8 cellular contexts compared by ENCODE assay signal in genomic region chr11:65083134-65083833, GRCh38. TPM values are rescaled to one million over a fixed set of nuclear protein-coding genes. Genes with fewer than 3 reads are reported as not detected.
DNase-seq lines count a peak whose midpoint lies in the region; ATAC-seq, FAIRE-seq and TF ChIP-seq lines count a peak whose summit lies in the region.

No MANE protein-coding gene starts in this region.

- peaks cover 69% of the 10 kb centered on the region for H3K4me1 Mint-ChIP-seq in activated CD4-positive, alpha-beta memory T cell treated with anti-CD3 and anti-CD28 coated beads, Interleukin-2, amount 10 ng/mL, durations not matched to agents 7 days and 5 days

- H3K27ac ChIP-seq in keratinocyte (ENCODE audit: control insufficient read depth, insufficient read depth, low read length), result peak overlapping the region; percentile 84
- peak overlapping the region; percentile 87 to 88 for H3K27ac ChIP-seq in tibial artery

- no peaks in the 10 kb centered on the region for H3K27me3 Mint-ChIP-seq in activated CD4-positive, alpha-beta memory T cell treated with anti-CD3 and anti-CD28 coated beads, Interleukin-2, amount 10 ng/mL, durations not matched to agents 7 days and 5 days

- H3K9ac ChIP-seq in keratinocyte (ENCODE audit: control insufficient read depth, extremely low read depth, insufficient read depth, low read length), result peak overlapping the region; percentile 80

- H3K79me2 ChIP-seq in keratinocyte (ENCODE audit: control insufficient read depth, insufficient read depth, low read length), result peaks cover 56% of the 10 kb centered on the region

- POLR2A ChIA-PET in activated CD4-positive, alpha-beta memory T cell treated with anti-CD3 and anti-CD28 coated beads, Interleukin-2, amount 10 ng/mL, durations not matched to agents 7 days and 5 days (lab: Charles Lee), result interaction anchor here (0.7 to 2.4 kb wide), 33 partner anchors 11 to 416 kb away, joined by 3 to 45 read pairs (median 4); partner anchors contain the start of genes ARL2, DPF2, EHD1 and FAU

- intact Hi-C loops in tibial artery (cut with DNase I; ENCODE audit: low total_unique reads), result no loop called here

- in situ Hi-C loops in GM13976 (cut with MboI; ENCODE audit: low sequenced_read_pairs, unreplicated experiment), result no loop called here

- H3K9me3 Mint-ChIP-seq in activated CD4-positive, alpha-beta memory T cell treated with anti-CD3 and anti-CD28 coated beads, Interleukin-2, amount 10 ng/mL, durations not matched to agents 7 days and 5 days, result no peaks in the 10 kb centered on the region

- no peaks in the 10 kb centered on the region for H3K27me3 ChIP-seq in keratinocyte (ENCODE audit: control insufficient read depth, extremely low read depth, insufficient read depth, low read length)
- no peaks in the 10 kb centered on the region for H3K27me3 ChIP-seq in tibial artery

- H3K9me3 ChIP-seq in keratinocyte (ENCODE audit: control insufficient read depth, low read depth, low read length) (no peaks in the 10 kb centered on the region), tibial artery (no peaks in the 10 kb centered on the region)

- peaks cover 3% of the 10 kb centered on the region for H3K9me1 ChIP-seq in keratinocyte (ENCODE audit: control insufficient read depth, extremely low read depth, insufficient read depth, low read length)

- peaks cover 75% of the 10 kb centered on the region for H3K36me3 Mint-ChIP-seq in activated CD4-positive, alpha-beta memory T cell treated with anti-CD3 and anti-CD28 coated beads, Interleukin-2, amount 10 ng/mL, durations not matched to agents 7 days and 5 days (ENCODE audit: low read depth)

- H3K36me3 ChIP-seq in keratinocyte (ENCODE audit: control insufficient read depth in 2 of 2, extremely low read depth in 1 of 2, insufficient read depth in 2 of 2, low read length in 2 of 2) (peaks cover 13 to 41% of the 10 kb centered on the region in 2 experiments), tibial artery (peaks cover 18 to 29% (median 22%) of the 10 kb centered on the region in 3 donors)

- TF ChIP-seq CTCF in GM13976 (IDR thresholded peaks at IDR 0.05; ENCODE audit: borderline replicate concordance, control extremely low read depth, extremely low read depth, insufficient read depth, missing control alignments) (no peak), keratinocyte (optimal IDR thresholded peaks at IDR 0.05 in 1 of 3, IDR thresholded peaks at IDR 0.05 in 1 of 3, conservative IDR thresholded peaks at IDR 0.05 in 1 of 3; ENCODE audit: extremely low read depth in 1 of 3, insufficient read depth in 2 of 3, low read length in 3 of 3) (no peak), tibial artery (IDR thresholded peaks at IDR 0.05) (no peak)

- CTCF ChIA-PET in activated CD4-positive, alpha-beta memory T cell treated with anti-CD3 and anti-CD28 coated beads, Interleukin-2, amount 10 ng/mL, durations not matched to agents 7 days and 5 days (lab: Charles Lee), result interaction anchor here (0.8 to 2.9 kb wide), 10 partner anchors 8 to 235 kb away, joined by 4 to 16 read pairs (median 4); partner anchors contain the start of genes ARL2, FAU, MRPL49 and SAC3D1

- peak overlapping the region; percentile 96 for H3K4me2 ChIP-seq in keratinocyte (ENCODE audit: control insufficient read depth, extremely low read depth, insufficient read depth, low read depth, low read length)

- FAIRE-seq in keratinocyte (lab: Jason Lieb, UNC), result no peak

- ATAC-seq in HG02840 (IDR thresholded peaks at IDR 0.05; ENCODE audit: low FRiP score, unreplicated experiment), result peak; percentile 19

- peaks cover 29% of the 10 kb centered on the region for H3K4me1 ChIP-seq in keratinocyte (ENCODE audit: control insufficient read depth, extremely low read depth, insufficient read depth, low read length)
- peaks cover 0 to 21% (median 17%) of the 10 kb centered on the region in 4 donors for H3K4me1 ChIP-seq in tibial artery

- dilution Hi-C loops in keratinocyte (cut with MboI; ENCODE audit: extremely low pct_ligation_motif_present, low sequenced_read_pairs), result no loop called here

- H4K20me1 ChIP-seq in keratinocyte (ENCODE audit: control insufficient read depth, extremely low read depth, insufficient read depth, low read length), result no peaks in the 10 kb centered on the region

- H3K4me3 Mint-ChIP-seq in activated CD4-positive, alpha-beta memory T cell treated with anti-CD3 and anti-CD28 coated beads, Interleukin-2, amount 10 ng/mL, durations not matched to agents 7 days and 5 days, result peak overlapping the region; percentile 91

- DNase-seq in GM13976 (ENCODE audit: low spot score) (peak; percentile 8), keratinocyte (ENCODE audit: low read depth, low spot score) (no peak), tibial artery (no peak), NCI-H2029 treated with DMSO at 0.1 percent for 48 hours (lab: John Stamatoyannopoulos, UW) (no peak), NCI-H524 (lab: John Stamatoyannopoulos, UW) (no peak), NCI-H524 treated with DMSO at 0.1 percent for 48 hours (lab: John Stamatoyannopoulos, UW) (no peak)
- peak; percentile 24 for DNase-seq in activated CD4-positive, alpha-beta memory T cell treated with anti-CD3 and anti-CD28 coated beads, Interleukin-2, amount 10 ng/mL, durations not matched to agents 7 days and 5 days

- peak overlapping the region; percentile 72 to 98 (median 82) for H3K4me3 ChIP-seq in keratinocyte (ENCODE audit: control insufficient read depth in 2 of 3, extremely low read depth in 1 of 3, insufficient read depth in 2 of 3, low read depth in 1 of 3, low read length in 3 of 3)
- H3K4me3 ChIP-seq in tibial artery, result peak overlapping the region; percentile 67 to 70

- peak overlapping the region; percentile 88 for H3K27ac Mint-ChIP-seq in activated CD4-positive, alpha-beta memory T cell treated with anti-CD3 and anti-CD28 coated beads, Interleukin-2, amount 10 ng/mL, durations not matched to agents 7 days and 5 days

- H2AFZ ChIP-seq in keratinocyte (ENCODE audit: control insufficient read depth, low read length), result peak overlapping the region; percentile 88

RNA-seq across cellular contexts. Expression of gene CDCA5, which starts 0.6 kb away (rescaled TPM):
- 100 to 1,000 TPM in 1 of 2 experiments, 10 to 100 TPM in 1; 98.2 to 104 TPM for total RNA-seq in activated CD4-positive, alpha-beta memory T cell treated with anti-CD3 and anti-CD28 coated beads, Interleukin-2, amount 10 ng/mL, durations not matched to agents 7 days and 5 days
- polyA plus RNA-seq in keratinocyte, result 1.9 to 10.4 TPM (median 8.0 TPM) in 3 replicates
- 0.54 TPM for polyA plus RNA-seq in keratinocyte (2011; ENCODE audit: low read depth)
- 3.1 and 4.1 TPM in 2 replicates for polyA plus RNA-seq in keratinocyte (2011; cell fraction: cytosol; rRNA removed)
- polyA plus RNA-seq in keratinocyte (2011; cell fraction: nucleus; rRNA removed), result 3.0 and 3.1 TPM in 2 replicates
- polyA plus RNA-seq in keratinocyte (2012; ENCODE audit: low replicate concordance), result 0.49 and 11.7 TPM in 2 replicates
- polyA minus RNA-seq in keratinocyte, result 2.3 to 7.5 TPM (median 6.4 TPM) in 3 replicates
- polyA minus RNA-seq in keratinocyte (2011; cell fraction: cytosol; rRNA and poly(A)+ RNA removed), result 4.0 TPM
- polyA minus RNA-seq in keratinocyte (2011; cell fraction: nucleus; rRNA and poly(A)+ RNA removed), result 1.6 and 1.8 TPM in 2 replicates

RNA-seq across cellular contexts. Expression of gene ZFPL1, which starts 0.7 kb away (rescaled TPM):
- 10 to 100 TPM; 30.1 to 31.6 TPM for total RNA-seq in activated CD4-positive, alpha-beta memory T cell treated with anti-CD3 and anti-CD28 coated beads, Interleukin-2, amount 10 ng/mL, durations not matched to agents 7 days and 5 days
- 15.0 to 28.3 TPM (median 18.6 TPM) in 3 replicates for polyA plus RNA-seq in keratinocyte
- polyA plus RNA-seq in keratinocyte (2011; ENCODE audit: low read depth), result 6.1 TPM
- polyA plus RNA-seq in keratinocyte (2011; cell fraction: cytosol; rRNA removed), result 19.9 and 29.4 TPM in 2 replicates
- 32.1 and 33.6 TPM in 2 replicates for polyA plus RNA-seq in keratinocyte (2011; cell fraction: nucleus; rRNA removed)
- 24.2 and 33.9 TPM in 2 replicates for polyA plus RNA-seq in keratinocyte (2012; ENCODE audit: low replicate concordance)
- polyA minus RNA-seq in keratinocyte, result 15.8 to 44.0 TPM (median 17.5 TPM) in 3 replicates
- polyA minus RNA-seq in keratinocyte (2011; cell fraction: cytosol; rRNA and poly(A)+ RNA removed), result 21.1 TPM
- polyA minus RNA-seq in keratinocyte (2011; cell fraction: nucleus; rRNA and poly(A)+ RNA removed), result 13.0 and 13.7 TPM in 2 replicates

RNA-seq across cellular contexts. Expression of gene VPS51, which starts 12.7 kb away (rescaled TPM):
- 100 to 1,000 TPM; 117 to 123 TPM for total RNA-seq in activated CD4-positive, alpha-beta memory T cell treated with anti-CD3 and anti-CD28 coated beads, Interleukin-2, amount 10 ng/mL, durations not matched to agents 7 days and 5 days
- polyA plus RNA-seq in keratinocyte, result 28.8 to 64.0 TPM (median 43.1 TPM) in 3 replicates
- 82.5 TPM for polyA plus RNA-seq in keratinocyte (2011; ENCODE audit: low read depth)
- polyA plus RNA-seq in keratinocyte (2011; cell fraction: cytosol; rRNA removed), result 21.1 and 42.2 TPM in 2 replicates
- 40.6 and 52.9 TPM in 2 replicates for polyA plus RNA-seq in keratinocyte (2011; cell fraction: nucleus; rRNA removed)
- 47.2 and 51.2 TPM in 2 replicates for polyA plus RNA-seq in keratinocyte (2012; ENCODE audit: low replicate concordance)
- polyA minus RNA-seq in keratinocyte, result 67.3 to 153 TPM (median 85.3 TPM) in 3 replicates
- 171 TPM for polyA minus RNA-seq in keratinocyte (2011; cell fraction: cytosol; rRNA and poly(A)+ RNA removed)
- polyA minus RNA-seq in keratinocyte (2011; cell fraction: nucleus; rRNA and poly(A)+ RNA removed), result 47.1 and 49.4 TPM in 2 replicates

RNA-seq across cellular contexts. Expression of gene NAALADL1, which starts 24.9 kb away (rescaled TPM):
- total RNA-seq in activated CD4-positive, alpha-beta memory T cell treated with anti-CD3 and anti-CD28 coated beads, Interleukin-2, amount 10 ng/mL, durations not matched to agents 7 days and 5 days, result 10 to 100 TPM; 13.6 to 16.8 TPM
- 1.9 to 3.2 TPM (median 2.3 TPM) in 3 replicates for polyA plus RNA-seq in keratinocyte
- not detected for polyA plus RNA-seq in keratinocyte (2011; ENCODE audit: low read depth)
- 1.5 and 2.6 TPM in 2 replicates for polyA plus RNA-seq in keratinocyte (2011; cell fraction: cytosol; rRNA removed)
- 1.2 and 1.5 TPM in 2 replicates for polyA plus RNA-seq in keratinocyte (2011; cell fraction: nucleus; rRNA removed)
- polyA plus RNA-seq in keratinocyte (2012; ENCODE audit: low replicate concordance), result 0.82 and 3.3 TPM in 2 replicates
- polyA minus RNA-seq in keratinocyte, result 2.4 to 4.4 TPM (median 2.6 TPM) in 3 replicates
- not detected for polyA minus RNA-seq in keratinocyte (2011; cell fraction: cytosol; rRNA and poly(A)+ RNA removed)
- polyA minus RNA-seq in keratinocyte (2011; cell fraction: nucleus; rRNA and poly(A)+ RNA removed), result not detected in 2 replicates

RNA-seq across cellular contexts. Expression of gene TM7SF2, which starts 28.4 kb away (rescaled TPM):
- 10 to 100 TPM; 27.2 to 28.4 TPM for total RNA-seq in activated CD4-positive, alpha-beta memory T cell treated with anti-CD3 and anti-CD28 coated beads, Interleukin-2, amount 10 ng/mL, durations not matched to agents 7 days and 5 days
- 9.7 to 12.6 TPM (median 10.7 TPM) in 3 replicates for polyA plus RNA-seq in keratinocyte
- 52.1 TPM for polyA plus RNA-seq in keratinocyte (2011; ENCODE audit: low read depth)
- polyA plus RNA-seq in keratinocyte (2011; cell fraction: cytosol; rRNA removed), result 8.3 and 10.2 TPM in 2 replicates
- 14.3 and 15.5 TPM in 2 replicates for polyA plus RNA-seq in keratinocyte (2011; cell fraction: nucleus; rRNA removed)
- polyA plus RNA-seq in keratinocyte (2012; ENCODE audit: low replicate concordance), result 11.1 and 76.6 TPM in 2 replicates
- 15.1 to 69.8 TPM (median 15.7 TPM) in 3 replicates for polyA minus RNA-seq in keratinocyte
- 9.0 TPM for polyA minus RNA-seq in keratinocyte (2011; cell fraction: cytosol; rRNA and poly(A)+ RNA removed)
- polyA minus RNA-seq in keratinocyte (2011; cell fraction: nucleus; rRNA and poly(A)+ RNA removed), result 10.4 and 10.5 TPM in 2 replicates

Comparison
In these comparisons a context has a peak if more than half of its experiments do, and no peak if none do; other contexts are left out.
1. DNase-seq: peak in GM13976 (single experiment) and activated CD4-positive, alpha-beta memory T cell treated with anti-CD3 and anti-CD28 coated beads, Interleukin-2, amount 10 ng/mL, durations not matched to agents 7 days and 5 days (single experiment); none in keratinocyte (single experiment), tibial artery (0 of 2), NCI-H2029 treated with DMSO at 0.1 percent for 48 hours (single experiment), NCI-H524 (0 of 2) and NCI-H524 treated with DMSO at 0.1 percent for 48 hours (single experiment).